In the genomic region with DNA sequence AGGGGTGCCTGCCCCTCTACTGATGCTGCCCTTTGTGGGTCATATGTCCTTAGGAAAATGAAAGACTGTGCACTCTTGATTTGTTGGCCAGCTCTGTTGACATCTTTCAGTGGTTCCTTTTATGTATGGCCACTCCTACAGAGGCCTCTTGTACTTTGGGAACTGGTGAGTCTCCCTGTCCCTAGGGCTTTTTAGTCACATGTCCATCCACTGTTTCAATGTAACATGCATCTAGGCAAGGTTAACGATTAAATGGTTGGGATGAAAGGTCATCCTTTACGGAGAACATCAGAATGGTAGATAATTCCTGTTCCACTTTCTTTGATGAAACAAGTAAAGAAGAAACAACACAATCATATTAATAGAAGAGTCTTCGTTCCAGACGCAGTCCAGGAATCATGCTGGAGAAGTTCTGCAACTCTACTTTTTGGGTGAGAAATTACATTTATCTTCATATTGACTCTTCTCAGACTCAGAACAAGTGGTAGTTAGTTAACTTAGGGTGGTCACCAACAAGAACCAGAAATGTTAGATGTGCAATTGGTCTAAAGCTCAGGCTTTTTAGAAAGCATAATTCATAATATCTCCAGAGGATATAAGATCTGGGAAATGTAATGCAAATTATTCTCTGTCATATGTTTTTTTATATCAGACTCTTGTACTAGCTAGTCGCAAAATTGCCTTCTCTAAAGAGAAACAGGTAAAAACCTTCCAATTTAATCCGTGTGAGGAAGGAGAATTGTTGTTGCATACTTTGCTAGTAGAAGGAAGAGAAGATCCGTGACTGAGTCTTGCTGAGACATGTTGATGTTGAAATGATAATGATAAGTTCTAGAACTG, we compare ENCODE assay signal across 19 cellular contexts. TPM values are rescaled to one million over a fixed set of nuclear protein-coding genes. Genes with fewer than 3 reads are reported as not detected.
DNase-seq lines count a peak whose midpoint lies in the region; ATAC-seq and TF ChIP-seq lines count a peak whose summit lies in the region.
"Had no signal": no experiment of that assay in that cellular context is flagged by ENCODE, and none has a peak within 500 bp of the region (broad histone marks: within the 10 kb centered on the region; RNA-seq: fewer than 3 reads in every experiment).

A gene (plus strand): TSS at position 194 of the 840 bp plus-strand sequence. CDS start 205 bp downstream, at position 399.

- peak; percentile 93 for ATAC-seq in left colon
- ATAC-seq: gastroesophageal sphincter; natural killer cell treated with Interleukin-12 subunit alpha and Interleukin-12 subunit beta and Interleukin-15 and Interleukin-18, amount 100 ng/mL, for 72 hours had no signal

- peaks cover 0 to 36% (median 12%) of the 10 kb centered on the region in 6 donors for H3K4me1 ChIP-seq in spleen
- no peaks in the 10 kb centered on the region for H3K4me1 ChIP-seq in testis

- CTCF ChIA-PET in activated CD4-positive, alpha-beta T cell treated with anti-CD3 and anti-CD28 coated beads, Interleukin-2, amount 10 ng/mL, durations not matched to agents 7 days and 5 days (lab: Charles Lee) = interaction anchor here (0.6 to 1.1 kb wide), 3 partner anchors 18 to 1117 kb away, joined by 3 to 5 read pairs (median 3); no protein-coding TSS in a partner anchor

- no peak within 1 kb of the TSS for H3K4me3 Mint-ChIP-seq in HFFc6
- no peak within 1 kb of the TSS for H3K4me3 Mint-ChIP-seq in activated CD4-positive, alpha-beta T cell treated with anti-CD3 and anti-CD28 coated beads, Interleukin-2, amount 10 ng/mL, durations not matched to agents 7 days and 5 days
- H3K4me3 Mint-ChIP-seq: endodermal cell; natural killer cell treated with Interleukin-12 subunit alpha and Interleukin-12 subunit beta and Interleukin-15 and Interleukin-18, amount 100 ng/mL, for 72 hours had no signal

- peak within 1 kb of the TSS; percentile 89 for H3K27ac Mint-ChIP-seq in HFFc6
- no peak within 1 kb of the TSS for H3K27ac Mint-ChIP-seq in activated CD4-positive, alpha-beta T cell treated with anti-CD3 and anti-CD28 coated beads, Interleukin-2, amount 10 ng/mL, durations not matched to agents 7 days and 5 days
- H3K27ac Mint-ChIP-seq: activated T-helper 2 cell treated with anti-CD3 and anti-CD28 coated beads, Interferon-gamma antibody, Interleukin-2, Interleukin-4, amounts not matched to agents 10 μg/mL and 5 μg/mL and 100 μg/mL, durations not matched to agents 14 hours and 24 hours and 36 hours; endodermal cell; natural killer cell treated with Interleukin-12 subunit alpha and Interleukin-12 subunit beta and Interleukin-15 and Interleukin-18, amount 100 ng/mL, for 72 hours had no signal

- no peak for TF ChIP-seq POLR2A in spleen (IDR thresholded peaks at IDR 0.05)
- TF ChIP-seq POLR2A in testis (IDR thresholded peaks at IDR 0.05) = no peak

- H3K27ac ChIP-seq in spleen = peak within 1 kb of the TSS in 7 of 8 donors; percentile 21 to 86 (median 42)
- H3K27ac ChIP-seq in testis = no peak within 1 kb of the TSS
- H3K27ac ChIP-seq: BLaER1, gastroesophageal sphincter had no signal

- H3K9me3 ChIP-seq in spleen (no peaks in the 10 kb centered on the region), testis (no peaks in the 10 kb centered on the region)
- H3K9me3 ChIP-seq: BLaER1, gastroesophageal sphincter had no signal

- H3K9me3 Mint-ChIP-seq in HFFc6 = no peaks in the 10 kb centered on the region
- no peaks in the 10 kb centered on the region for H3K9me3 Mint-ChIP-seq in activated CD4-positive, alpha-beta T cell treated with anti-CD3 and anti-CD28 coated beads, Interleukin-2, amount 10 ng/mL, durations not matched to agents 7 days and 5 days
- H3K9me3 Mint-ChIP-seq: activated T-helper 2 cell treated with anti-CD3 and anti-CD28 coated beads, Interferon-gamma antibody, Interleukin-2, Interleukin-4, amounts not matched to agents 10 μg/mL and 5 μg/mL and 100 μg/mL, durations not matched to agents 14 hours and 24 hours and 36 hours; endodermal cell; natural killer cell treated with Interleukin-12 subunit alpha and Interleukin-12 subunit beta and Interleukin-15 and Interleukin-18, amount 100 ng/mL, for 72 hours had no signal

- DNase-seq in HFFc6 = no peak
- DNase-seq in SW480 (ENCODE audit: low spot score) = peak; percentile 55
- no peak for DNase-seq in left colon
- DNase-seq in spleen = no peak
- DNase-seq in activated CD4-positive, alpha-beta T cell treated with anti-CD3 and anti-CD28 coated beads, Interleukin-2, amount 10 ng/mL, durations not matched to agents 7 days and 5 days = no peak
- no peak for DNase-seq in testis
- no peak for DNase-seq in DMS79 treated with DMSO at 0.1 percent for 48 hours (lab: John Stamatoyannopoulos, UW)
- DNase-seq: activated CD4-positive, CD25-positive, alpha-beta regulatory T cell; amygdala; cerebellar nuclear complex; DMS153; endodermal cell; NCI-H2029; NCI-H69; T-helper 1 cell had no signal

- H3K4me3 ChIP-seq in spleen = no peak within 1 kb of the TSS
- no peak within 1 kb of the TSS for H3K4me3 ChIP-seq in testis
- H3K4me3 ChIP-seq: BLaER1, gastroesophageal sphincter had no signal

- H3K27me3 ChIP-seq in spleen (replicated peaks in 1 of 7) = no peaks in the 10 kb centered on the region
- no peaks in the 10 kb centered on the region for H3K27me3 ChIP-seq in testis
- H3K27me3 ChIP-seq: BLaER1, gastroesophageal sphincter had no signal

- peaks cover 0 to 4% (median 0%) of the 10 kb centered on the region in 6 donors for H3K36me3 ChIP-seq in spleen
- H3K36me3 ChIP-seq in testis (ENCODE audit: low read depth, missing control alignments) = no peaks in the 10 kb centered on the region
- H3K36me3 ChIP-seq: BLaER1, gastroesophageal sphincter had no signal

- intact Hi-C loops in left colon (cut with DNase I, micrococcal nuclease) (no loop called here), spleen (cut with DNase I; ENCODE audit: low total_unique reads) (no loop called here), testis (cut with DNase I; ENCODE audit: low total_unique reads) (no loop called here)

- TF ChIP-seq CTCF in HFFc6 (IDR thresholded peaks at IDR 0.05) = no peak
- TF ChIP-seq CTCF in spleen (IDR thresholded peaks at IDR 0.05 in 8 of 11, conservative IDR thresholded peaks at IDR 0.05 in 3 of 11) = no peak
- TF ChIP-seq CTCF in testis (IDR thresholded peaks at IDR 0.05) = no peak

- H3K36me3 Mint-ChIP-seq in HFFc6 (ENCODE audit: low read depth) = no peaks in the 10 kb centered on the region; the same call in 1 of the 2 replicates
- no peaks in the 10 kb centered on the region for H3K36me3 Mint-ChIP-seq in activated CD4-positive, alpha-beta T cell treated with anti-CD3 and anti-CD28 coated beads, Interleukin-2, amount 10 ng/mL, durations not matched to agents 7 days and 5 days (ENCODE audit: low read depth)
- H3K36me3 Mint-ChIP-seq: natural killer cell treated with Interleukin-12 subunit alpha and Interleukin-12 subunit beta and Interleukin-15 and Interleukin-18, amount 100 ng/mL, for 72 hours had no signal

- no peaks in the 10 kb centered on the region for H3K27me3 Mint-ChIP-seq in HFFc6 (ENCODE audit: insufficient read depth)
- H3K27me3 Mint-ChIP-seq in activated CD4-positive, alpha-beta T cell treated with anti-CD3 and anti-CD28 coated beads, Interleukin-2, amount 10 ng/mL, durations not matched to agents 7 days and 5 days = no peaks in the 10 kb centered on the region

- 71 to 85% (median 80%) methylated on average over 7 of the region's 7 CpGs for WGBS in spleen, 5 donors
- 78 to 88% methylated on average over 7 of the region's 7 CpGs for WGBS in testis, 2 donors

- POLR2A ChIA-PET in activated CD4-positive, alpha-beta T cell treated with anti-CD3 and anti-CD28 coated beads, Interleukin-2, amount 10 ng/mL, durations not matched to agents 7 days and 5 days (lab: Charles Lee) = no interaction called here

- H3K4me1 Mint-ChIP-seq in HFFc6 (ENCODE audit: low read depth) = peaks cover 84% of the 10 kb centered on the region
- H3K4me1 Mint-ChIP-seq in activated CD4-positive, alpha-beta T cell treated with anti-CD3 and anti-CD28 coated beads, Interleukin-2, amount 10 ng/mL, durations not matched to agents 7 days and 5 days = peaks cover 8% of the 10 kb centered on the region

RNA-seq across cellular contexts. Expression of the gene that starts here (rescaled TPM):
- total RNA-seq in HFFc6 (2021; fragmentation: NEBNext Ultra II Directional; extraction: Animal tissue kit (Norgen Biotek cat#: 25700)) = 1 to 10 TPM in 4 of 6 experiments, under 1 TPM in 2; 0.43 to 1.7 (median 1.1) TPM
- under 1 TPM; 0.64 to 0.89 TPM for total RNA-seq in left colon
- total RNA-seq in spleen = 1 to 10 TPM; 1.3 to 4.9 (median 3.4) TPM
- 1 to 10 TPM; 1.0 to 1.3 (median 1.2) TPM for polyA plus RNA-seq in spleen
- total RNA-seq in activated CD4-positive, alpha-beta T cell treated with anti-CD3 and anti-CD28 coated beads, Interleukin-2, amount 10 ng/mL, durations not matched to agents 7 days and 5 days = 1 to 10 TPM; 1.0 to 1.3 TPM
- total RNA-seq in testis = 1 to 10 TPM in 1 of 2 donors, under 1 TPM in 1; 0.81 to 2.7 TPM
- 4.3 TPM for polyA plus RNA-seq in testis (ENCODE audit: insufficient read depth, low read depth, low replicate concordance)

Comparison
In these comparisons a context has a peak if more than half of its experiments do, and no peak if none do; other contexts are left out.
1. Peak in ATAC-seq in left colon; RNA of the gene not detected or under 1 TPM.
2. H3K27ac ChIP-seq: peak in spleen (7 of 8); none in testis (0 of 2).